Comparison of ENCODE assay signal across 8 cellular contexts in the genomic region with DNA sequence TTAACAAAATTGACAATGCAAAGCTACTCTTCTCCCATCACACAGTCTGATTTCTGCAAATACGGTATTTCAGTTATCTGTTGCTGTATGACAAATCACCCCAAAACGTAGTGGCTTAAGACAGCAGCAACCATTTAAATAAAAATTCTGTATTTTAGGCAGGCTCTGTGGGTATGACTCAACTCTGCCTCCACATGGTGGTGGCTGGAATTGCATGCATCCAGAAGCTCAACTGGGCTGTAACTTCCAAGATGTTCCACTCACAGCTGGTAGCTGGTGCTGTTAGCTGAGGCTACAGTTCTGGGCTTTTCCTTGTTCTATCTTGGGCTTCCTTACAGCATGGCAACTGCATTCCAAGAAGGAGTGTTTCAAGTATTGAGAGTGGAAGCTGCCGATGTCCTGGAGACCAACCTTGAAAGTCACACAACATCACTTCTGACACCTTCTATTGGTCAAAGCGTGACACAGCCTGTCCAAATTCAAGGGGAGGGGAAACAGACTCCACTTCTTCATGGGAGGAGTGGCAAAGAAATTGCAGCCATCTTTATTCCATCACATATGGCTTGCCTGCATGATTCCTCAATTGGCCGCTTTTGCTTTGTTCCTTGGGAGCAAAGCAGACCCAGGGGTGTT.
DNase-seq lines count a peak whose midpoint lies in the region; ATAC-seq and TF ChIP-seq lines count a peak whose summit lies in the region.

No MANE protein-coding gene starts in this region.

- no peak for TF ChIP-seq POLR2A in GM18505 (IDR thresholded peaks at IDR 0.05; ENCODE audit: borderline replicate concordance, extremely low read depth, insufficient read depth, insufficient read length)

- ATAC-seq in GM19463 (IDR thresholded peaks at IDR 0.05; ENCODE audit: unreplicated experiment) (no peak), GM18505 (IDR thresholded peaks at IDR 0.05; ENCODE audit: unreplicated experiment) (no peak)

- peak; percentile 62 for TF ChIP-seq CTCF in GM10248 (IDR thresholded peaks at IDR 0.05; ENCODE audit: control extremely low read depth, extremely low read depth, low read depth, missing control alignments)

- POLR2A ChIA-PET in GM10248 (lab: Yijun Ruan, JAX): no interaction called here

- DNase-seq in GM10248 (ENCODE audit: extremely low spot score): peak; percentile 35
- peak; percentile 53 to 58 for DNase-seq in NOMO-1 (lab: John Stamatoyannopoulos, UW; ENCODE audit: unreplicated experiment in 2 of 2)
- peak; percentile 56 for DNase-seq in activated T-cell treated with anti-CD3 and anti-CD28 coated beads for 48 hours (ENCODE audit: low read depth)
- DNase-seq in foreskin melanocyte: peak; percentile 19
- DNase-seq in stimulated activated CD4-positive, alpha-beta T cell treated with anti-CD3 and anti-CD28 coated beads, Interleukin-1b, Interleukin-23, amount 100 ng/mL, for 4 hours (ENCODE audit: low read depth in 2 of 2): peak; percentile 49 to 50
- no peak for DNase-seq in DMS79 treated with DMSO at 0.1 percent for 48 hours (lab: John Stamatoyannopoulos, UW)

- CTCF ChIA-PET in GM10248 (lab: Yijun Ruan, JAX): interaction anchor here (0.6 to 2.3 kb wide), 13 partner anchors 9 to 192 kb away, joined by 3 to 10 read pairs (median 4); no protein-coding TSS in a partner anchor
